In genomic region chr7:134593530-134594392, GRCh38 we compare ENCODE assay signal across 10 cellular contexts. TPM values are rescaled to one million over a fixed set of nuclear protein-coding genes. Genes with fewer than 3 reads are reported as not detected.
DNase-seq lines count a peak whose midpoint lies in the region; ATAC-seq and TF ChIP-seq lines count a peak whose summit lies in the region.
"Had no signal": no experiment of that assay in that cellular context is flagged by ENCODE, and none has a peak within 500 bp of the region (broad histone marks: within the 10 kb centered on the region; RNA-seq: fewer than 3 reads in every experiment).

No MANE protein-coding gene starts in this region.

- H3K9ac ChIP-seq in duodenal mucosa (ENCODE audit: low read depth in 1 of 2, low read length in 2 of 2) = no peak overlapping the region

- peak; percentile 18 for DNase-seq in DMS 273 (lab: John Stamatoyannopoulos, UW; ENCODE audit: unreplicated experiment)
- DNase-seq in DMS 273 treated with DMSO at 0.1 percent for 48 hours (lab: John Stamatoyannopoulos, UW) = no peak
- no peak for DNase-seq in mesothelial cell of epicardium (ENCODE audit: low spot score in 2 of 2, unreplicated experiment in 2 of 2)
- DNase-seq in uterus = peak; percentile 55 to 59
- DNase-seq in COLO668 (lab: John Stamatoyannopoulos, UW; ENCODE audit: unreplicated experiment) = no peak

- peak overlapping the region; percentile 89 for H3K27ac Mint-ChIP-seq in mesothelial cell of epicardium
- H3K27ac Mint-ChIP-seq: activated naive CD4-positive, alpha-beta T cell treated with anti-CD3 and anti-CD28 coated beads, Interleukin-2, amount 50 U/mL, for 72 hours had no signal

- no peak for TF ChIP-seq POLR2A in uterus (IDR thresholded peaks at IDR 0.05)

- ATAC-seq in GM21528 (IDR thresholded peaks at IDR 0.05; ENCODE audit: low FRiP score, unreplicated experiment) = no peak
- no peak for ATAC-seq in GM21576 (IDR thresholded peaks at IDR 0.05; ENCODE audit: unreplicated experiment)
- ATAC-seq: activated naive CD4-positive, alpha-beta T cell treated with anti-CD3 and anti-CD28 coated beads, Interleukin-2, amount 50 U/mL, for 72 hours had no signal

- no peak overlapping the region for H3K4me3 Mint-ChIP-seq in mesothelial cell of epicardium

- H3K36me3 ChIP-seq in duodenal mucosa (ENCODE audit: control insufficient read depth in 1 of 2, insufficient read depth in 2 of 2, low read length in 2 of 2) (no peaks in the 10 kb centered on the region), uterus (no peaks in the 10 kb centered on the region)

- no peak for TF ChIP-seq CTCF in mesothelial cell of epicardium (IDR thresholded peaks at IDR 0.05; ENCODE audit: unreplicated experiment)
- TF ChIP-seq CTCF in uterus (IDR thresholded peaks at IDR 0.05) = no peak

- H3K36me3 Mint-ChIP-seq in mesothelial cell of epicardium = peaks cover 8% of the 10 kb centered on the region

- H3K4me1 ChIP-seq in duodenal mucosa (ENCODE audit: control insufficient read depth in 1 of 2, insufficient read depth in 2 of 2, low read length in 2 of 2) = peaks cover 0 to 9% of the 10 kb centered on the region in 2 donors
- peaks cover 0 to 6% of the 10 kb centered on the region in 2 donors for H3K4me1 ChIP-seq in uterus

- no peaks in the 10 kb centered on the region for H3K27me3 Mint-ChIP-seq in mesothelial cell of epicardium (ENCODE audit: low read depth)

- peaks cover 42% of the 10 kb centered on the region for H3K9me3 Mint-ChIP-seq in mesothelial cell of epicardium

- H3K9me3 ChIP-seq in duodenal mucosa (ENCODE audit: control insufficient read depth in 1 of 2, low read length in 2 of 2) (no peaks in the 10 kb centered on the region), uterus (no peaks in the 10 kb centered on the region)

- no peaks in the 10 kb centered on the region for H3K27me3 ChIP-seq in duodenal mucosa (ENCODE audit: control insufficient read depth in 1 of 2, insufficient read depth in 2 of 2, low read length in 2 of 2)
- no peaks in the 10 kb centered on the region for H3K27me3 ChIP-seq in uterus

- H3K4me3 ChIP-seq in duodenal mucosa (ENCODE audit: low read depth in 1 of 2, low read length in 2 of 2) = no peak overlapping the region
- H3K4me3 ChIP-seq in uterus = no peak overlapping the region

- H3K27ac ChIP-seq in duodenal mucosa (ENCODE audit: low read depth, low read length) (peak overlapping the region; percentile 41), uterus (peak overlapping the region; percentile 54 to 74)
- H3K27ac ChIP-seq: 22Rv1 had no signal

- H3K4me1 Mint-ChIP-seq in mesothelial cell of epicardium = peaks cover 11% of the 10 kb centered on the region

- intact Hi-C loops in uterus (cut with DNase I; ENCODE audit: low total_unique reads) = no loop called here

RNA-seq across cellular contexts. Expression of gene AKR1B15, which starts 44.9 kb away (rescaled TPM):
- total RNA-seq in mesothelial cell of epicardium (1.7 to 1.9 TPM (median 1.8 TPM) in 3 replicates), uterus (not detected)
- total RNA-seq: activated naive CD4-positive, alpha-beta T cell treated with anti-CD3 and anti-CD28 coated beads, Interleukin-2, amount 50 U/mL, for 72 hours had no signal

RNA-seq across cellular contexts. Expression of gene BPGM, which starts 52.9 kb away (rescaled TPM):
- total RNA-seq in mesothelial cell of epicardium (13.3 to 15.0 TPM (median 14.8 TPM) in 3 replicates), uterus (10 to 100 TPM; 11.0 to 57.4 (median 15.0) TPM)

Comparison
In these comparisons a context has a peak if more than half of its experiments do, and no peak if none do; other contexts are left out.
1. DNase-seq: peak in DMS 273 (single experiment) and uterus (2 of 2); none in DMS 273 treated with DMSO at 0.1 percent for 48 hours (single experiment), mesothelial cell of epicardium (0 of 2) and COLO668 (single experiment).